ENCODE assay signal across 8 cellular contexts in genomic region chr5:96537386-96537785, GRCh38.
DNase-seq lines count a peak whose midpoint lies in the region; ATAC-seq and TF ChIP-seq lines count a peak whose summit lies in the region.

No MANE protein-coding gene starts in this region.

- intact Hi-C loops in mucosa of descending colon (cut with DNase I, micrococcal nuclease) (no loop called here), left colon (cut with DNase I, micrococcal nuclease) (no loop called here)

- no peaks in the 10 kb centered on the region for H3K27me3 ChIP-seq in mesendoderm (ENCODE audit: insufficient read depth, low read length, poor library complexity)

- H4K8ac ChIP-seq in mesendoderm (ENCODE audit: low read depth, low read length) = no peak overlapping the region

- H4K5ac ChIP-seq in mesendoderm (ENCODE audit: low read length) = no peak overlapping the region

- H3K4ac ChIP-seq in mesendoderm (ENCODE audit: low read depth, low read length) = no peak overlapping the region

- no peaks in the 10 kb centered on the region for H3K9me3 ChIP-seq in mucosa of descending colon

- H3K4me2 ChIP-seq in mesendoderm (ENCODE audit: low read length) = no peak overlapping the region

- H2BK15ac ChIP-seq in mesendoderm (replicated peaks; ENCODE audit: low read depth) = no peak overlapping the region

- no peak overlapping the region for H3K27ac ChIP-seq in mesendoderm (ENCODE audit: low read depth, low read length)

- H3K36me3 Mint-ChIP-seq in activated naive CD8-positive, alpha-beta T cell treated with anti-CD3 and anti-CD28 coated beads for 36 hours = peaks cover 3% of the 10 kb centered on the region

- no CpG with 5 or more reads among the region's 3 CpGs for WGBS in mesendoderm (ENCODE audit: extremely low coverage, insufficient coverage, low lambda C conversion rate)

- H3K4me3 ChIP-seq in mucosa of descending colon (no peak overlapping the region), mesendoderm (ENCODE audit: low read length) (no peak overlapping the region)

- no peak overlapping the region for H2BK5ac ChIP-seq in mesendoderm (ENCODE audit: low read length)

- H3K27me3 Mint-ChIP-seq in activated naive CD8-positive, alpha-beta T cell treated with anti-CD3 and anti-CD28 coated beads for 36 hours = no peaks in the 10 kb centered on the region

- H3K27ac Mint-ChIP-seq in activated naive CD8-positive, alpha-beta T cell treated with anti-CD3 and anti-CD28 coated beads for 36 hours = peak overlapping the region; percentile 96

- no peak overlapping the region for H3K9ac ChIP-seq in mesendoderm (ENCODE audit: low read length)

- H3K18ac ChIP-seq in mesendoderm (ENCODE audit: low read length) = no peak overlapping the region

- ATAC-seq in mucosa of descending colon (peak; percentile 73), left colon (no peak), GM18873 (IDR thresholded peaks at IDR 0.05; ENCODE audit: low FRiP score, unreplicated experiment) (no peak)

- no peak overlapping the region for H2BK120ac ChIP-seq in mesendoderm (ENCODE audit: low read depth, low read length)

- no peak overlapping the region for H2AK5ac ChIP-seq in mesendoderm (ENCODE audit: low read length)

- peaks cover 32% of the 10 kb centered on the region for H3K4me1 Mint-ChIP-seq in activated naive CD8-positive, alpha-beta T cell treated with anti-CD3 and anti-CD28 coated beads for 36 hours

- H3K79me1 ChIP-seq in mesendoderm (ENCODE audit: low read length) = no peaks in the 10 kb centered on the region

- peaks cover 4% of the 10 kb centered on the region for H3K9me3 Mint-ChIP-seq in activated naive CD8-positive, alpha-beta T cell treated with anti-CD3 and anti-CD28 coated beads for 36 hours

- H3K4me3 Mint-ChIP-seq in activated naive CD8-positive, alpha-beta T cell treated with anti-CD3 and anti-CD28 coated beads for 36 hours = peak overlapping the region; percentile 57

- no peaks in the 10 kb centered on the region for H3K79me2 ChIP-seq in mesendoderm (ENCODE audit: control insufficient read depth, insufficient read depth, low read length)

- H3K36me3 ChIP-seq in mucosa of descending colon (ENCODE audit: low read depth) (no peaks in the 10 kb centered on the region), mesendoderm (ENCODE audit: control insufficient read depth, insufficient read depth, low read length) (no peaks in the 10 kb centered on the region)

- DNase-seq in EL = peak; percentile 74
- peak; percentile 5 for DNase-seq in KG1 (lab: John Stamatoyannopoulos, UW)
- DNase-seq in activated naive CD8-positive, alpha-beta T cell treated with anti-CD3 and anti-CD28 coated beads for 36 hours = peak; percentile 6
- DNase-seq in mucosa of descending colon = no peak
- no peak for DNase-seq in left colon
- DNase-seq in mesendoderm = no peak
- no peak for DNase-seq in iPS-NIHi11 (ENCODE audit: low spot score)

- no peak for TF ChIP-seq CTCF in mucosa of descending colon (IDR thresholded peaks at IDR 0.05)

- H3K56ac ChIP-seq in mesendoderm (ENCODE audit: low read length) = no peak overlapping the region

- H3K23ac ChIP-seq in mesendoderm (ENCODE audit: low read length) = no peak overlapping the region

- H3K4me1 ChIP-seq in mucosa of descending colon (ENCODE audit: low read depth) (no peaks in the 10 kb centered on the region), mesendoderm (ENCODE audit: control insufficient read depth, low read depth, low read length) (no peaks in the 10 kb centered on the region)

Comparison
In these comparisons a context has a peak if more than half of its experiments do, and no peak if none do; other contexts are left out.
1. DNase-seq: peak in EL (single experiment), KG1 (single experiment) and activated naive CD8-positive, alpha-beta T cell treated with anti-CD3 and anti-CD28 coated beads for 36 hours (single experiment); none in mucosa of descending colon (0 of 3), left colon (0 of 2), mesendoderm (single experiment) and iPS-NIHi11 (single experiment).